In genomic region chr18:75125359-75126331, GRCh38 we compare ENCODE assay signal across 1 cellular context.
TF ChIP-seq lines count a peak whose summit lies in the region.

No MANE protein-coding gene starts in this region.

TF ChIP-seq in K562, 482 proteins besides CTCF, POLR2A, EP300 and RAD21 (continued from another document):
- TF ChIP-seq THRA (IDR thresholded peaks at IDR 0.05) (no peak), HDGF (IDR thresholded peaks at IDR 0.05) (no peak), NR0B1 (IDR thresholded peaks at IDR 0.05; ENCODE audit: partially characterized antibody) (no peak), HBP1 (CRISPR knock-in tag; IDR thresholded peaks at IDR 0.05) (no peak), HCFC1 (IDR thresholded peaks at IDR 0.05; ENCODE audit: low read depth, low read length) (no peak), TAF15 (IDR thresholded peaks at IDR 0.05; ENCODE audit: low read depth, low read length) (no peak), ARID3A (IDR thresholded peaks at IDR 0.05; ENCODE audit: borderline replicate concordance, low read depth, low read length) (no peak)
